Comparison of ENCODE assay signal across 21 cellular contexts in the genomic region with DNA sequence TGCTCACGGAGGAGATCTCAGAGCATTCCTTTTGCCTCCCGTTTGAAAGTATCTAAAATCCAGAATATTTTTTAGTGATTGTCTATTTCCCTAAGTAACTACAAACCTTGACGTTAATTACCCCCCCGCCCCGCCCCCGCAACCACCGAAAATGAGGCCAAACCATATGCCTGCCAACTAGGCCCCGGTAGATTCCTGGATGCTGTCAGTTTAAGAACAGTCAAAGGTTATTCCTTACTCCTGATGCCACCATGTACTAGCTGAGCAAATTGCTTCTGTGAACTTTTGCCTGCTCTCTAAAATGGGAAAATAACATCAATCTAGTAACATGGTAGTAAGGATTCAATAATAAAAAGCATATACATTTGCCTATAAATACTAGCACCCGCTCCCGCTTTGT.
"Had no signal": no experiment of that assay in that cellular context is flagged by ENCODE, and none has a peak within 500 bp of the region (broad histone marks: within the 10 kb centered on the region; RNA-seq: fewer than 3 reads in every experiment).

No MANE protein-coding gene starts in this region.

- H3K9me3 Mint-ChIP-seq: activated CD4-positive, alpha-beta memory T cell treated with anti-CD3 and anti-CD28 coated beads, Interleukin-2, amount 10 ng/mL, durations not matched to agents 7 days and 5 days; activated CD4-positive, alpha-beta T cell treated with anti-CD3 and anti-CD28 coated beads, Interleukin-2, amount 10 ng/mL, durations not matched to agents 24 days and 14 days; activated naive CD4-positive, alpha-beta T cell treated with anti-CD3 and anti-CD28 coated beads, Interleukin-2, amount 10 ng/mL, durations not matched to agents 7 days and 5 days; activated T-cell treated with anti-CD3 and anti-CD28 coated beads, Interleukin-2, amount 50 U/mL, for 72 hours; dendritic cell treated with granulocyte-macrophage colony-stimulating factor and Interleukin-4, amounts not matched to agents 40 ng/mL and 50 ng/mL, for 4 days; mesothelial cell of epicardium; naive thymus-derived CD8-positive, alpha-beta T cell; T-helper 2 cell treated with Interferon-gamma antibody and Interleukin-4, amounts not matched to agents 5 μg/mL and 100 μg/mL, for 36 hours had no signal

- H3K27me3 Mint-ChIP-seq: activated CD4-positive, alpha-beta T cell treated with anti-CD3 and anti-CD28 coated beads, Interleukin-2, amount 10 ng/mL, durations not matched to agents 24 days and 14 days; activated naive CD4-positive, alpha-beta T cell treated with anti-CD3 and anti-CD28 coated beads, Interleukin-2, amount 10 ng/mL, durations not matched to agents 7 days and 5 days; dendritic cell treated with granulocyte-macrophage colony-stimulating factor and Interleukin-4, amounts not matched to agents 40 ng/mL and 50 ng/mL, for 4 days; naive thymus-derived CD8-positive, alpha-beta T cell had no signal

- H3K4me3 ChIP-seq: body of pancreas, ovary, prostate gland, tibial artery had no signal

- H3K36me3 Mint-ChIP-seq: activated naive CD4-positive, alpha-beta T cell treated with anti-CD3 and anti-CD28 coated beads, Interleukin-2, amount 10 ng/mL, durations not matched to agents 7 days and 5 days; mesothelial cell of epicardium; naive thymus-derived CD8-positive, alpha-beta T cell had no signal

- H3K27ac Mint-ChIP-seq: activated CD4-positive, alpha-beta memory T cell treated with anti-CD3 and anti-CD28 coated beads, Interleukin-2, amount 10 ng/mL, durations not matched to agents 7 days and 5 days; activated CD4-positive, alpha-beta T cell treated with anti-CD3 and anti-CD28 coated beads, Interleukin-2, amount 10 ng/mL, durations not matched to agents 24 days and 14 days; activated naive CD4-positive, alpha-beta T cell treated with anti-CD3 and anti-CD28 coated beads, Interleukin-2, amount 10 ng/mL, durations not matched to agents 7 days and 5 days; activated T-cell treated with anti-CD3 and anti-CD28 coated beads, Interleukin-2, amount 50 U/mL, for 72 hours; dendritic cell treated with granulocyte-macrophage colony-stimulating factor and Interleukin-4, amounts not matched to agents 40 ng/mL and 50 ng/mL, for 4 days; mesothelial cell of epicardium; naive thymus-derived CD8-positive, alpha-beta T cell; T-helper 2 cell treated with Interferon-gamma antibody and Interleukin-4, amounts not matched to agents 5 μg/mL and 100 μg/mL, for 36 hours had no signal

- ATAC-seq: activated CD4-positive, CD25-positive, alpha-beta regulatory T cell treated with anti-CD3 and anti-CD28 coated beads, Interleukin-2, amount 50 U/mL, for 24 hours; activated T-cell treated with anti-CD3 and anti-CD28 coated beads, Interleukin-2, amount 50 U/mL, for 72 hours; body of pancreas; naive thymus-derived CD8-positive, alpha-beta T cell; stimulated activated naive CD8-positive, alpha-beta T cell treated with anti-CD3 and anti-CD28 coated beads, Interleukin-15, Interleukin-2, amounts not matched to agents 100 U/mL and 50 U/mL, for 24 hours had no signal

- DNase-seq: activated CD4-positive, alpha-beta memory T cell treated with anti-CD3 and anti-CD28 coated beads, Interleukin-2, amount 10 ng/mL, durations not matched to agents 7 days and 5 days; activated CD4-positive, alpha-beta T cell treated with anti-CD3 and anti-CD28 coated beads, Interleukin-2, amount 10 ng/mL, durations not matched to agents 24 days and 14 days; activated effector memory CD4-positive, alpha-beta T cell treated with anti-CD3 and anti-CD28 coated beads, Interleukin-2, amount 50 U/mL, for 16 hours; activated naive CD4-positive, alpha-beta T cell treated with anti-CD3 and anti-CD28 coated beads, Interleukin-2, amount 10 ng/mL, durations not matched to agents 7 days and 5 days; activated T-cell treated with anti-CD3 and anti-CD28 coated beads, Interleukin-2, amount 50 U/mL, for 72 hours; body of pancreas; effector CD8-positive, alpha-beta T cell; erythroblast; kidney; naive thymus-derived CD8-positive, alpha-beta T cell; stimulated activated CD4-positive, alpha-beta T cell treated with anti-CD3 and anti-CD28 coated beads, Interleukin-12 subunit alpha, Interleukin-12 subunit beta, amount 100 ng/mL, for 4 hours; stimulated activated CD4-positive, alpha-beta T cell treated with anti-CD3 and anti-CD28 coated beads, Interleukin-4, amount 100 ng/mL, for 4 hours; stimulated activated naive CD8-positive, alpha-beta T cell treated with anti-CD3 and anti-CD28 coated beads, Interleukin-15, Interleukin-2, amounts not matched to agents 100 U/mL and 50 U/mL, for 24 hours; tibial artery had no signal

- H3K27me3 ChIP-seq: body of pancreas, ovary, tibial artery had no signal

- H3K4me1 ChIP-seq: body of pancreas, prostate gland had no signal

- H3K27ac ChIP-seq: body of pancreas, prostate gland, VCaP had no signal

- H3K36me3 ChIP-seq: ovary, prostate gland, tibial artery had no signal

- H3K9me3 ChIP-seq: body of pancreas, ovary, prostate gland, tibial artery had no signal

- H3K4me1 Mint-ChIP-seq: activated CD4-positive, alpha-beta memory T cell treated with anti-CD3 and anti-CD28 coated beads, Interleukin-2, amount 10 ng/mL, durations not matched to agents 7 days and 5 days; activated CD4-positive, alpha-beta T cell treated with anti-CD3 and anti-CD28 coated beads, Interleukin-2, amount 10 ng/mL, durations not matched to agents 24 days and 14 days; activated naive CD4-positive, alpha-beta T cell treated with anti-CD3 and anti-CD28 coated beads, Interleukin-2, amount 10 ng/mL, durations not matched to agents 7 days and 5 days; naive thymus-derived CD8-positive, alpha-beta T cell had no signal

- H3K4me3 Mint-ChIP-seq: activated CD4-positive, alpha-beta memory T cell treated with anti-CD3 and anti-CD28 coated beads, Interleukin-2, amount 10 ng/mL, durations not matched to agents 7 days and 5 days; activated CD4-positive, alpha-beta T cell treated with anti-CD3 and anti-CD28 coated beads, Interleukin-2, amount 10 ng/mL, durations not matched to agents 24 days and 14 days; activated naive CD4-positive, alpha-beta T cell treated with anti-CD3 and anti-CD28 coated beads, Interleukin-2, amount 10 ng/mL, durations not matched to agents 7 days and 5 days; activated T-cell treated with anti-CD3 and anti-CD28 coated beads, Interleukin-2, amount 50 U/mL, for 72 hours; dendritic cell treated with granulocyte-macrophage colony-stimulating factor and Interleukin-4, amounts not matched to agents 40 ng/mL and 50 ng/mL, for 4 days; mesothelial cell of epicardium; naive thymus-derived CD8-positive, alpha-beta T cell; T-helper 2 cell treated with Interferon-gamma antibody and Interleukin-4, amounts not matched to agents 5 μg/mL and 100 μg/mL, for 36 hours had no signal
